In genomic region chr14:52589646-52590045, GRCh38 we compare ENCODE assay signal across 36 cellular contexts. TPM values are rescaled to one million over a fixed set of nuclear protein-coding genes. Genes with fewer than 3 reads are reported as not detected.
"Had no signal": no experiment of that assay in that cellular context is flagged by ENCODE, and none has a peak within 500 bp of the region (broad histone marks: within the 10 kb centered on the region; RNA-seq: fewer than 3 reads in every experiment).

No MANE protein-coding gene starts in this region.

- H3K4me2 ChIP-seq: PC-9 had no signal

- H3K36me3 ChIP-seq: brain microvascular endothelial cell, MG63 had no signal

- H3K4me3 Mint-ChIP-seq: activated B cell treated with CpG ODN at 0.5 μM for 24 hours; activated CD4-positive, alpha-beta memory T cell treated with anti-CD3 and anti-CD28 coated beads for 36 hours; activated naive CD8-positive, alpha-beta T cell treated with anti-CD3 and anti-CD28 coated beads for 36 hours; T-cell had no signal

- H2AFZ ChIP-seq: PC-9 had no signal

- H3K36me3 Mint-ChIP-seq: activated CD4-positive, alpha-beta memory T cell treated with anti-CD3 and anti-CD28 coated beads for 36 hours had no signal

- H3K27ac ChIP-seq: brain microvascular endothelial cell, PC-9, RWPE1, VCaP had no signal

- H3K27ac Mint-ChIP-seq: activated B cell treated with CpG ODN at 0.5 μM for 24 hours; activated CD4-positive, alpha-beta memory T cell treated with anti-CD3 and anti-CD28 coated beads for 36 hours; activated naive CD8-positive, alpha-beta T cell treated with anti-CD3 and anti-CD28 coated beads for 36 hours; T-cell had no signal

- H3K27me3 Mint-ChIP-seq: activated B cell treated with CpG ODN at 0.5 μM for 24 hours; activated CD4-positive, alpha-beta memory T cell treated with anti-CD3 and anti-CD28 coated beads for 36 hours; activated naive CD8-positive, alpha-beta T cell treated with anti-CD3 and anti-CD28 coated beads for 36 hours; T-cell had no signal

- H3K27me3 ChIP-seq: brain microvascular endothelial cell, MG63 had no signal

- H3K4me1 Mint-ChIP-seq: activated B cell treated with CpG ODN at 0.5 μM for 24 hours; activated naive CD8-positive, alpha-beta T cell treated with anti-CD3 and anti-CD28 coated beads for 36 hours; T-cell had no signal

- ATAC-seq: Right ventricle myocardium inferior, SK-N-SH treated with all-trans-retinoic acid at 6 μM for 48 hours, T-cell had no signal

- H3K4me3 ChIP-seq: MG63, PC-9 had no signal

- DNase-seq: activated B cell treated with CpG ODN at 0.5 μM for 24 hours; activated CD4-positive, alpha-beta memory T cell treated with anti-CD3 and anti-CD28 coated beads for 36 hours; activated CD4-positive, alpha-beta T cell treated with anti-CD3 and anti-CD28 coated beads for 4 hours; activated CD4-positive, alpha-beta T cell treated with anti-CD3 and anti-CD28 coated beads, Interleukin-2, amount 50 U/mL, for 1 hour; activated CD4-positive, CD25-positive, alpha-beta regulatory T cell treated with anti-CD3 and anti-CD28 coated beads, Interleukin-2, amount 50 U/mL, for 72 hours; activated CD8-positive, alpha-beta memory T cell treated with anti-CD3 and anti-CD28 coated beads, Interleukin-2, amount 50 U/mL, for 4 hours; activated effector memory CD4-positive, alpha-beta T cell treated with anti-CD3 and anti-CD28 coated beads, Interleukin-2, amount 50 U/mL, for 16 hours; activated naive CD4-positive, alpha-beta T cell; activated naive CD4-positive, alpha-beta T cell treated with anti-CD3 and anti-CD28 coated beads, Interleukin-2, amount 50 U/mL, for 16 hours; activated naive CD8-positive, alpha-beta T cell treated with anti-CD3 and anti-CD28 coated beads for 36 hours; activated T-cell treated with anti-CD3 and anti-CD28 coated beads for 4 hours; activated T-cell treated with anti-CD3 and anti-CD28 coated beads, Interleukin-2, amount 50 U/mL, for 48 hours; amniotic stem cell; aorta; brain microvascular endothelial cell; central memory CD4-positive, alpha-beta T cell; MG63; NCI-H1048; NCI-H1105 treated with DMSO at 0.1 percent for 48 hours; NCI-H1436; NCI-H1694 treated with DMSO at 0.1 percent for 48 hours; NCI-H2029; NCI-H345; NCI-H524 treated with DMSO at 0.1 percent for 48 hours; NCI-H748 treated with DMSO at 0.1 percent for 48 hours; NK-92 treated with Interleukin-12 subunit alpha and Interleukin-12 subunit beta, amount 100 ng/mL, for 24 hours; PC-9; SIG-M5; T-cell; T-helper 2 cell; T-helper 9 cell had no signal

RNA-seq across cellular contexts. Expression of gene GPR137C, which starts 37.0 kb away (rescaled TPM):
- total RNA-seq: NCI-H460 had no signal
